In the genomic region with DNA sequence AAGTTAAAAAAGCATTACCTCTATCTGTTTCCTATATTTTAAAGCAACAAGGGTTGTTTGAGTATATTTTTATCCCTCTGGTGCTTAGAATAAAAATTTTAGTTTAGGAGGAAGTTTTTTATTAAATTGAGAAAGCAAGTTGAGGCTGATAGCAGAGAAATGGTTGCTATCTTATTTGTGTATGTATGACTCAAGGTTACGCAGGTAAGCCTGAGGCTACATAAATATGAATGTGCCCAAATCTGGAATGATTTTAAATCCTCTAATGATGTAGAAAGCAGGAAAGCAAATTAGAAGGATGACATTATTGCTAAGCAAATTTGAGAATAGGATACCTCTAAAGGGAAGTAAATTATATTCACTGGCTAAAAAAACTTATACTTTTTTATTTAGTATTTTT, we compare ENCODE assay signal across 19 cellular contexts.
DNase-seq lines count a peak whose midpoint lies in the region; FAIRE-seq and TF ChIP-seq lines count a peak whose summit lies in the region.
"Had no signal": no experiment of that assay in that cellular context is flagged by ENCODE, and none has a peak within 500 bp of the region (broad histone marks: within the 10 kb centered on the region; RNA-seq: fewer than 3 reads in every experiment).

No MANE protein-coding gene starts in this region.

- POLR2A ChIA-PET in MCF 10A (lab: Yijun Ruan, JAX): no interaction called here

- H3K27ac Mint-ChIP-seq in MCF 10A (ENCODE audit: low read depth, unreplicated experiment): no peak overlapping the region
- H3K27ac Mint-ChIP-seq: B cell; CD8-positive, alpha-beta T cell had no signal

- no peak overlapping the region for H3K9ac ChIP-seq in keratinocyte (ENCODE audit: control insufficient read depth, extremely low read depth, insufficient read depth, low read length)
- H3K9ac ChIP-seq: BLaER1 had no signal

- FAIRE-seq in bronchial epithelial cell (lab: Jason Lieb, UNC) (no peak), keratinocyte (lab: Jason Lieb, UNC) (peak; percentile 49), H54 (lab: Jason Lieb, UNC) (no peak)
- FAIRE-seq: GM12892 had no signal

- no peak for TF ChIP-seq POLR2A in breast epithelium (IDR thresholded peaks at IDR 0.05)
- no peak for TF ChIP-seq POLR2A in H54 (IDR thresholded peaks at IDR 0.05; ENCODE audit: low read depth, low read length)

- H3K4me3 Mint-ChIP-seq in MCF 10A (ENCODE audit: unreplicated experiment): no peak overlapping the region
- H3K4me3 Mint-ChIP-seq: B cell; CD4-positive, CD25-positive, alpha-beta regulatory T cell; CD8-positive, alpha-beta T cell had no signal

- no peaks in the 10 kb centered on the region for H3K36me3 ChIP-seq in breast epithelium
- no peaks in the 10 kb centered on the region for H3K36me3 ChIP-seq in bronchial epithelial cell (ENCODE audit: control insufficient read depth, insufficient read depth, low read length)
- no peaks in the 10 kb centered on the region for H3K36me3 ChIP-seq in keratinocyte (ENCODE audit: control insufficient read depth in 2 of 2, extremely low read depth in 1 of 2, insufficient read depth in 2 of 2, low read length in 2 of 2)
- H3K36me3 ChIP-seq: BLaER1 had no signal

- intact Hi-C loops in MCF 10A (cut with micrococcal nuclease) (no loop called here), breast epithelium (cut with DNase I; ENCODE audit: low total_unique reads) (no loop called here)

- no peaks in the 10 kb centered on the region for H3K36me3 Mint-ChIP-seq in MCF 10A (ENCODE audit: insufficient read depth, unreplicated experiment)
- H3K36me3 Mint-ChIP-seq: CD4-positive, CD25-positive, alpha-beta regulatory T cell; CD8-positive, alpha-beta T cell had no signal

- no peaks in the 10 kb centered on the region for H4K20me1 ChIP-seq in keratinocyte (ENCODE audit: control insufficient read depth, extremely low read depth, insufficient read depth, low read length)
- H4K20me1 ChIP-seq: BLaER1 had no signal

- H3K4me2 ChIP-seq in keratinocyte (ENCODE audit: control insufficient read depth, extremely low read depth, insufficient read depth, low read depth, low read length): no peak overlapping the region
- H3K4me2 ChIP-seq: BLaER1 had no signal

- CTCF ChIA-PET in MCF 10A (lab: Yijun Ruan, JAX): interaction anchor here (0.7 kb wide), 1 partner anchor 1000 kb away, joined by 3 read pairs; no protein-coding TSS in a partner anchor

- no peaks in the 10 kb centered on the region for H3K9me3 Mint-ChIP-seq in MCF 10A (ENCODE audit: unreplicated experiment)

- H3K79me2 ChIP-seq in keratinocyte (ENCODE audit: control insufficient read depth, insufficient read depth, low read length): no peaks in the 10 kb centered on the region

- peaks cover 0 to 5% of the 10 kb centered on the region in 2 donors for H3K9me3 ChIP-seq in breast epithelium
- no peaks in the 10 kb centered on the region for H3K9me3 ChIP-seq in keratinocyte (ENCODE audit: control insufficient read depth, low read depth, low read length)
- H3K9me3 ChIP-seq: BLaER1, Caco-2 had no signal

- peaks cover 30% of the 10 kb centered on the region for H3K27me3 Mint-ChIP-seq in MCF 10A (ENCODE audit: insufficient read depth, unreplicated experiment)
- H3K27me3 Mint-ChIP-seq: B cell; CD4-positive, CD25-positive, alpha-beta regulatory T cell had no signal

- H3K27ac ChIP-seq in breast epithelium: no peak overlapping the region
- no peak overlapping the region for H3K27ac ChIP-seq in keratinocyte (ENCODE audit: control insufficient read depth, insufficient read depth, low read length)
- H3K27ac ChIP-seq: 22Rv1, BLaER1, C4-2B had no signal

- DNase-seq in MCF 10A (ENCODE audit: unreplicated experiment): peak; percentile 6
- no peak for DNase-seq in breast epithelium (ENCODE audit: low spot score in 2 of 2)
- DNase-seq in bronchial epithelial cell (ENCODE audit: low read depth): peak; percentile 77
- DNase-seq in keratinocyte (ENCODE audit: low read depth, low spot score): no peak
- no peak for DNase-seq in H54 (ENCODE audit: insufficient read length, low spot score)
- DNase-seq in putamen (ENCODE audit: low spot score): no peak
- DNase-seq: Caco-2; CD4-positive, CD25-positive, alpha-beta regulatory T cell; CD8-positive, alpha-beta T cell; DMS153; DND-41; GOT3; H7; HCEC 1CT had no signal

- TF ChIP-seq CTCF in MCF 10A (IDR thresholded peaks at IDR 0.05; ENCODE audit: unreplicated experiment) (no peak), breast epithelium (IDR thresholded peaks at IDR 0.05) (no peak), bronchial epithelial cell (IDR thresholded peaks at IDR 0.05; ENCODE audit: insufficient read depth, low read length, severe bottlenecking) (no peak), keratinocyte (optimal IDR thresholded peaks at IDR 0.05 in 1 of 3, IDR thresholded peaks at IDR 0.05 in 1 of 3, conservative IDR thresholded peaks at IDR 0.05 in 1 of 3; ENCODE audit: extremely low read depth in 1 of 3, insufficient read depth in 2 of 3, low read length in 3 of 3) (no peak)

- no peak overlapping the region for H2AFZ ChIP-seq in keratinocyte (ENCODE audit: control insufficient read depth, low read length)

- H3K4me1 ChIP-seq in breast epithelium (no peaks in the 10 kb centered on the region), keratinocyte (ENCODE audit: control insufficient read depth, extremely low read depth, insufficient read depth, low read length) (peaks cover 6% of the 10 kb centered on the region)
- H3K4me1 ChIP-seq: BLaER1, Caco-2 had no signal

- BruUV-seq in MCF 10A (replicated peaks; lab: Mats Ljungman, UMichigan): no TSS peak

- H3K4me3 ChIP-seq in breast epithelium (no peak overlapping the region), bronchial epithelial cell (ENCODE audit: low read depth, low read length) (no peak overlapping the region), keratinocyte (ENCODE audit: control insufficient read depth in 2 of 3, extremely low read depth in 1 of 3, insufficient read depth in 2 of 3, low read depth in 1 of 3, low read length in 3 of 3) (no peak overlapping the region)
- H3K4me3 ChIP-seq: BLaER1 had no signal

- dilution Hi-C loops in keratinocyte (cut with MboI; ENCODE audit: extremely low pct_ligation_motif_present, low sequenced_read_pairs): no loop called here

- H3K4me1 Mint-ChIP-seq in MCF 10A (ENCODE audit: insufficient read depth, unreplicated experiment): no peaks in the 10 kb centered on the region
- H3K4me1 Mint-ChIP-seq: B cell; CD4-positive, CD25-positive, alpha-beta regulatory T cell had no signal

- H3K9me1 ChIP-seq in keratinocyte (ENCODE audit: control insufficient read depth, extremely low read depth, insufficient read depth, low read length): no peaks in the 10 kb centered on the region

- H3K27me3 ChIP-seq in breast epithelium (no peaks in the 10 kb centered on the region), bronchial epithelial cell (ENCODE audit: control insufficient read depth, insufficient read depth, low read length) (no peaks in the 10 kb centered on the region), keratinocyte (ENCODE audit: control insufficient read depth, extremely low read depth, insufficient read depth, low read length) (no peaks in the 10 kb centered on the region)
- H3K27me3 ChIP-seq: BLaER1 had no signal

Comparison
In these comparisons a context has a peak if more than half of its experiments do, and no peak if none do; other contexts are left out.
1. DNase-seq: peak in MCF 10A (single experiment) and bronchial epithelial cell (single experiment); none in breast epithelium (0 of 2), keratinocyte (single experiment), H54 (single experiment) and putamen (single experiment).